8 cellular contexts compared by ENCODE assay signal in genomic region chr19:37370880-37371661, GRCh38.
DNase-seq lines count a peak whose midpoint lies in the region; ATAC-seq lines count a peak whose summit lies in the region.

Gene ZNF527 (plus strand): TSS chr19:37371099. CDS start chr19:37374199, 3,100 bp downstream.

- H3K9me3 Mint-ChIP-seq in central memory CD8-positive, alpha-beta T cell, result no peaks in the 10 kb centered on the region

- peak within 1 kb of the TSS; percentile 52 for H3K27ac Mint-ChIP-seq in central memory CD8-positive, alpha-beta T cell (ENCODE audit: low read depth)

- H3K27me3 Mint-ChIP-seq in central memory CD8-positive, alpha-beta T cell, result no peaks in the 10 kb centered on the region

- H3K36me3 Mint-ChIP-seq in central memory CD8-positive, alpha-beta T cell (ENCODE audit: insufficient read depth), result peaks cover 5% of the 10 kb centered on the region

- peaks cover 15% of the 10 kb centered on the region for H3K4me1 Mint-ChIP-seq in central memory CD8-positive, alpha-beta T cell

- ATAC-seq in GM18909 (IDR thresholded peaks at IDR 0.05; ENCODE audit: poor library complexity, unreplicated experiment) (peak; percentile 92), HG03159 (IDR thresholded peaks at IDR 0.05; ENCODE audit: unreplicated experiment) (peak; percentile 97)
- ATAC-seq in central memory CD8-positive, alpha-beta T cell (replicated peaks; ENCODE audit: extremely low read depth, poor library complexity, severe bottlenecking), result peak; percentile 97

- DNase-seq in AG08396 (ENCODE audit: low spot score) (peak; percentile 98), NCI-H2227 treated with DMSO at 0.1 percent for 48 hours (lab: John Stamatoyannopoulos, UW) (peak; percentile 100), inferior parietal cortex (ENCODE audit: extremely low spot score) (peak; percentile 96), smooth muscle cell of the brain vasculature (ENCODE audit: low read depth, low spot score) (peak; percentile 83)
- DNase-seq in activated CD4-positive, CD25-positive, alpha-beta regulatory T cell (lab: John Stamatoyannopoulos, UW), result peak; percentile 90 to 95 (median 93)
- DNase-seq in central memory CD8-positive, alpha-beta T cell (ENCODE audit: low spot score in 2 of 2), result peak; percentile 95 to 96

- H3K4me3 Mint-ChIP-seq in central memory CD8-positive, alpha-beta T cell, result peak within 1 kb of the TSS; percentile 94

Comparison
In these comparisons a context has a peak if more than half of its experiments do, and no peak if none do; other contexts are left out.
1. Peak in every context shown above with its lines: DNase-seq and ATAC-seq.